ENCODE assay signal across 8 cellular contexts in genomic region chr9:93827545-93828330, GRCh38.
DNase-seq lines count a peak whose midpoint lies in the region; ATAC-seq, FAIRE-seq and TF ChIP-seq lines count a peak whose summit lies in the region.

No MANE protein-coding gene starts in this region.

- H3K4me3 ChIP-seq in SU-DHL-6 (ENCODE audit: insufficient read depth, low read length, poor library complexity, severe bottlenecking), result no peak overlapping the region

- TF ChIP-seq CTCF in D721Med (IDR thresholded peaks at IDR 0.05; ENCODE audit: insufficient read depth, missing control alignments) (peak; percentile 47), SU-DHL-6 (IDR thresholded peaks at IDR 0.05; ENCODE audit: insufficient read depth, low read length, poor library complexity, severe bottlenecking) (peak; percentile 36)

- H3F3A ChIP-seq in SU-DHL-6 (ENCODE audit: insufficient read depth), result no peaks in the 10 kb centered on the region

- no peaks in the 10 kb centered on the region for H3K9me3 ChIP-seq in SU-DHL-6 (ENCODE audit: insufficient read depth, low read length)

- H3K36me3 ChIP-seq in SU-DHL-6 (ENCODE audit: low read length), result no peaks in the 10 kb centered on the region

- H3K4me2 ChIP-seq in SU-DHL-6 (ENCODE audit: low read depth, low read length, poor library complexity, severe bottlenecking), result no peak overlapping the region

- H3K27ac ChIP-seq in SU-DHL-6 (ENCODE audit: low read depth, low read length), result no peak overlapping the region

- H3K9ac ChIP-seq in SU-DHL-6 (ENCODE audit: low read length), result no peak overlapping the region

- H3K27me3 ChIP-seq in SU-DHL-6 (ENCODE audit: low read length), result no peaks in the 10 kb centered on the region

- no peak overlapping the region for H2AFZ ChIP-seq in SU-DHL-6 (ENCODE audit: low read depth, low read length, severe bottlenecking)

- H4K20me1 ChIP-seq in SU-DHL-6 (ENCODE audit: low read depth, low read length), result no peaks in the 10 kb centered on the region

- FAIRE-seq in D721Med (lab: Jason Lieb, UNC), result no peak

- no peaks in the 10 kb centered on the region for H3K9me2 ChIP-seq in SU-DHL-6 (replicated peaks; ENCODE audit: insufficient read depth, low read length)

- peak; percentile 83 for DNase-seq in D721Med (ENCODE audit: insufficient read length, low spot score)
- peak; percentile 58 for DNase-seq in cerebellum (ENCODE audit: low spot score)
- peak; percentile 89 for DNase-seq in left kidney (ENCODE audit: low read depth, low spot score)
- DNase-seq in stimulated activated CD4-positive, alpha-beta T cell treated with anti-CD3 and anti-CD28 coated beads, Interleukin-4, amount 100 ng/mL, for 24 hours, result peak; percentile 32
- no peak for DNase-seq in NCI-H226

- H3K79me2 ChIP-seq in SU-DHL-6 (ENCODE audit: insufficient read depth, low read length), result no peaks in the 10 kb centered on the region

- ATAC-seq in HG02884 (IDR thresholded peaks at IDR 0.05; ENCODE audit: unreplicated experiment) (peak; percentile 55), GM21825 (IDR thresholded peaks at IDR 0.05; ENCODE audit: unreplicated experiment) (no peak)
